ENCODE assay signal across 14 cellular contexts in the genomic region with DNA sequence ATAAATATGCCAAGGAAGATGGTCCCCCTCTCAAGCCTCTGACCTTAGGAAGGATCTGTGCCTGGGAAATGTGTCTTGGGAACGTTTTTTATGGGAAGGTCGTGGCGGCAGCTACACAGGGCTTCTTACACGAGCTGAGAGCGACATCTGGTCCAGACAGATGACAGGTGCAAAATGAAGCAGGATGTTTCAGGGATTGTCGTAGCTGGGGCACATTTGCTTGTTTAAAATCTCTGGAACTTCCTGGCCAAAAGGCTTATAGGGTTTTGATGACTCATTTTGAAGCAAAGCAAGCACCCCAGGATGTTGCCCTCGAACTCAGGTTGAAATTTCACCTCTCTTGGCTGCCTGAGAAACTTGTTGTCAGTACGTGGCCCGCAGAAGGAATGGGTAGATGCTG.
DNase-seq lines count a peak whose midpoint lies in the region; ATAC-seq and TF ChIP-seq lines count a peak whose summit lies in the region.
"Had no signal": no experiment of that assay in that cellular context is flagged by ENCODE, and none has a peak within 500 bp of the region (broad histone marks: within the 10 kb centered on the region; RNA-seq: fewer than 3 reads in every experiment).

No MANE protein-coding gene starts in this region.

- no peaks in the 10 kb centered on the region for H3K9me3 Mint-ChIP-seq in MCF 10A (ENCODE audit: unreplicated experiment)
- peaks cover 3% of the 10 kb centered on the region for H3K9me3 Mint-ChIP-seq in stimulated activated memory B cell treated with anti-CD40 and anti-IgM and Interleukin-4, amounts not matched to agents 10 μg/mL and 1 μg/mL and 100 μg/mL, for 72 hours
- H3K9me3 Mint-ChIP-seq: activated naive CD4-positive, alpha-beta T cell treated with anti-CD3 and anti-CD28 coated beads, Interleukin-2, amount 50 U/mL, for 24 hours had no signal

- H2AFZ ChIP-seq in fibroblast of lung (ENCODE audit: low read length): no peak overlapping the region

- intact Hi-C loops in MCF 10A (cut with micrococcal nuclease): no loop called here
- intact Hi-C loops in breast epithelium (cut with DNase I; ENCODE audit: low total_unique reads): no loop called here
- intact Hi-C loops in left ventricle myocardium inferior (cut with micrococcal nuclease): no loop called here

- no peaks in the 10 kb centered on the region for H3K4me1 ChIP-seq in breast epithelium
- no peaks in the 10 kb centered on the region for H3K4me1 ChIP-seq in fibroblast of lung (ENCODE audit: control insufficient read depth, extremely low read depth, insufficient read depth, low read length)
- H3K4me1 ChIP-seq in left ventricle myocardium inferior: no peaks in the 10 kb centered on the region
- H3K4me1 ChIP-seq: Peyer's patch had no signal

- no peak for TF ChIP-seq POLR2A in breast epithelium (IDR thresholded peaks at IDR 0.05)

- H3K27me3 ChIP-seq in breast epithelium (no peaks in the 10 kb centered on the region), fibroblast of lung (ENCODE audit: control insufficient read depth, insufficient read depth, low read length) (no peaks in the 10 kb centered on the region), left ventricle myocardium inferior (ENCODE audit: low read depth) (no peaks in the 10 kb centered on the region)
- H3K27me3 ChIP-seq: Peyer's patch had no signal

- peaks cover 3% of the 10 kb centered on the region for H3K4me1 Mint-ChIP-seq in MCF 10A (ENCODE audit: insufficient read depth, unreplicated experiment)
- H3K4me1 Mint-ChIP-seq in stimulated activated memory B cell treated with anti-CD40 and anti-IgM and Interleukin-4, amounts not matched to agents 10 μg/mL and 1 μg/mL and 100 μg/mL, for 72 hours: peaks cover 66% of the 10 kb centered on the region

- H3K4me3 ChIP-seq in breast epithelium (no peak overlapping the region), fibroblast of lung (replicated peaks in 1 of 4; ENCODE audit: control extremely low read depth in 1 of 4, insufficient read depth in 1 of 4, low read depth in 3 of 4, low read length in 4 of 4) (no peak overlapping the region), left ventricle myocardium inferior (no peak overlapping the region)
- H3K4me3 ChIP-seq: coronary artery, Peyer's patch had no signal

- BruUV-seq in MCF 10A (replicated peaks; lab: Mats Ljungman, UMichigan): no TSS peak

- H3K9me3 ChIP-seq in breast epithelium: no peaks in the 10 kb centered on the region
- H3K9me3 ChIP-seq in fibroblast of lung (ENCODE audit: control insufficient read depth, insufficient read depth, low read depth, low read length): no peaks in the 10 kb centered on the region
- no peaks in the 10 kb centered on the region for H3K9me3 ChIP-seq in left ventricle myocardium inferior (replicated peaks)
- H3K9me3 ChIP-seq: Peyer's patch had no signal

- no peaks in the 10 kb centered on the region for H3K36me3 Mint-ChIP-seq in MCF 10A (ENCODE audit: insufficient read depth, unreplicated experiment)
- peaks cover 13% of the 10 kb centered on the region for H3K36me3 Mint-ChIP-seq in stimulated activated memory B cell treated with anti-CD40 and anti-IgM and Interleukin-4, amounts not matched to agents 10 μg/mL and 1 μg/mL and 100 μg/mL, for 72 hours

- DNase-seq in MCF 10A (ENCODE audit: unreplicated experiment) (peak; percentile 12), breast epithelium (ENCODE audit: low spot score in 2 of 2) (no peak), NCI-H524 (lab: John Stamatoyannopoulos, UW) (peak; percentile 54 to 78), fibroblast of lung (ENCODE audit: low read depth in 2 of 2) (peak; percentile 18 to 52), left ventricle myocardium inferior (no peak)
- no peak for DNase-seq in stimulated activated CD4-positive, alpha-beta T cell treated with anti-CD3 and anti-CD28 coated beads, Interleukin-4, amount 100 ng/mL, for 4 hours
- DNase-seq: activated CD8-positive, alpha-beta T cell treated with anti-CD3 and anti-CD28 coated beads, Interleukin-2, amount 10 ng/mL, durations not matched to agents 7 days and 5 days; Peyer's patch; stimulated activated naive CD4-positive, alpha-beta T cell had no signal

- no peak overlapping the region for H3K27ac Mint-ChIP-seq in MCF 10A (ENCODE audit: low read depth, unreplicated experiment)
- peak overlapping the region; percentile 69 for H3K27ac Mint-ChIP-seq in stimulated activated memory B cell treated with anti-CD40 and anti-IgM and Interleukin-4, amounts not matched to agents 10 μg/mL and 1 μg/mL and 100 μg/mL, for 72 hours
- H3K27ac Mint-ChIP-seq: activated CD8-positive, alpha-beta T cell treated with anti-CD3 and anti-CD28 coated beads, Interleukin-2, amount 10 ng/mL, durations not matched to agents 7 days and 5 days; activated naive CD4-positive, alpha-beta T cell treated with anti-CD3 and anti-CD28 coated beads, Interleukin-2, amount 50 U/mL, for 24 hours had no signal

- POLR2A ChIA-PET in MCF 10A (lab: Yijun Ruan, JAX): no interaction called here

- H3K36me3 ChIP-seq in breast epithelium (no peaks in the 10 kb centered on the region), fibroblast of lung (ENCODE audit: control insufficient read depth, insufficient read depth, low read length) (no peaks in the 10 kb centered on the region), left ventricle myocardium inferior (no peaks in the 10 kb centered on the region)
- H3K36me3 ChIP-seq: Peyer's patch had no signal

- no peaks in the 10 kb centered on the region for H3K79me2 ChIP-seq in fibroblast of lung (ENCODE audit: control insufficient read depth, insufficient read depth, low read length)

- no peak for ATAC-seq in stimulated activated memory B cell treated with anti-CD40 and anti-IgM and Interleukin-4, amounts not matched to agents 10 μg/mL and 1 μg/mL and 100 μg/mL, for 72 hours
- no peak for ATAC-seq in HG03521 (IDR thresholded peaks at IDR 0.05; ENCODE audit: unreplicated experiment)
- ATAC-seq: activated CD8-positive, alpha-beta T cell treated with anti-CD3 and anti-CD28 coated beads, Interleukin-2, amount 10 ng/mL, durations not matched to agents 7 days and 5 days; HepG2 had no signal

- no peak overlapping the region for H3K4me2 ChIP-seq in fibroblast of lung (ENCODE audit: extremely low read depth, insufficient read depth, low read length)

- no peaks in the 10 kb centered on the region for H4K20me1 ChIP-seq in fibroblast of lung (ENCODE audit: control insufficient read depth, extremely low read depth, insufficient read depth, low read length)

- TF ChIP-seq CTCF in MCF 10A (IDR thresholded peaks at IDR 0.05; ENCODE audit: unreplicated experiment): no peak
- no peak for TF ChIP-seq CTCF in breast epithelium (IDR thresholded peaks at IDR 0.05)
- no peak for TF ChIP-seq CTCF in fibroblast of lung (conservative IDR thresholded peaks at IDR 0.05 in 1 of 2, IDR thresholded peaks at IDR 0.05 in 1 of 2; ENCODE audit: low read depth in 1 of 2, low read length in 2 of 2)
- no peak for TF ChIP-seq CTCF in left ventricle myocardium inferior (IDR thresholded peaks at IDR 0.05; ENCODE audit: borderline replicate concordance)

- H3K4me3 Mint-ChIP-seq in MCF 10A (ENCODE audit: unreplicated experiment): no peak overlapping the region
- H3K4me3 Mint-ChIP-seq in stimulated activated memory B cell treated with anti-CD40 and anti-IgM and Interleukin-4, amounts not matched to agents 10 μg/mL and 1 μg/mL and 100 μg/mL, for 72 hours: no peak overlapping the region
- H3K4me3 Mint-ChIP-seq: activated CD8-positive, alpha-beta T cell treated with anti-CD3 and anti-CD28 coated beads, Interleukin-2, amount 10 ng/mL, durations not matched to agents 7 days and 5 days; activated naive CD4-positive, alpha-beta T cell treated with anti-CD3 and anti-CD28 coated beads, Interleukin-2, amount 50 U/mL, for 24 hours had no signal

- H3K27me3 Mint-ChIP-seq in MCF 10A (ENCODE audit: insufficient read depth, unreplicated experiment): peaks cover 11% of the 10 kb centered on the region
- H3K27me3 Mint-ChIP-seq in stimulated activated memory B cell treated with anti-CD40 and anti-IgM and Interleukin-4, amounts not matched to agents 10 μg/mL and 1 μg/mL and 100 μg/mL, for 72 hours: no peaks in the 10 kb centered on the region
- H3K27me3 Mint-ChIP-seq: activated naive CD4-positive, alpha-beta T cell treated with anti-CD3 and anti-CD28 coated beads, Interleukin-2, amount 50 U/mL, for 24 hours had no signal

- CTCF ChIA-PET in MCF 10A (lab: Yijun Ruan, JAX): no interaction called here

- H3K27ac ChIP-seq in breast epithelium (no peak overlapping the region), fibroblast of lung (ENCODE audit: insufficient read depth, low read length) (no peak overlapping the region), left ventricle myocardium inferior (replicated peaks) (no peak overlapping the region)
- H3K27ac ChIP-seq: coronary artery, Peyer's patch had no signal

- H3K9ac ChIP-seq in fibroblast of lung (ENCODE audit: insufficient read depth, low read length): no peak overlapping the region

Comparison
In these comparisons a context has a peak if more than half of its experiments do, and no peak if none do; other contexts are left out.
1. DNase-seq: peak in MCF 10A (single experiment), NCI-H524 (2 of 2) and fibroblast of lung (2 of 2); none in breast epithelium (0 of 2), stimulated activated CD4-positive, alpha-beta T cell treated with anti-CD3 and anti-CD28 coated beads, Interleukin-4, amount 100 ng/mL, for 4 hours (0 of 2) and left ventricle myocardium inferior (single experiment).